In genomic region chr15:66714543-66714981, GRCh38 we compare ENCODE assay signal across 13 cellular contexts. TPM values are rescaled to one million over a fixed set of nuclear protein-coding genes. Genes with fewer than 3 reads are reported as not detected.
DNase-seq lines count a peak whose midpoint lies in the region; TF ChIP-seq lines count a peak whose summit lies in the region.
"Had no signal": no experiment of that assay in that cellular context is flagged by ENCODE, and none has a peak within 500 bp of the region (broad histone marks: within the 10 kb centered on the region; RNA-seq: fewer than 3 reads in every experiment).

No MANE protein-coding gene starts in this region.

- H3K79me2 ChIP-seq in GM23248 (ENCODE audit: insufficient read depth), result peaks cover 98% of the 10 kb centered on the region

- intact Hi-C loops in ascending aorta (cut with DNase I), result no loop called here

- 7 to 14% methylated on average over 6 of the region's 6 CpGs for WGBS in GM23248 (ENCODE audit: low coverage in 1 of 2, low lambda C conversion rate in 2 of 2, missing lambda C conversion rate in 2 of 2), 2 experiments

- in situ Hi-C loops in GM23248 (cut with MboI), result loop anchor here (10.0 kb wide), 1 partner anchor 130 kb away; no protein-coding TSS in a partner anchor

- peak overlapping the region; percentile 56 for H3K27ac ChIP-seq in GM23248
- peak overlapping the region; percentile 61 to 96 for H3K27ac ChIP-seq in ascending aorta
- H3K27ac ChIP-seq: foreskin keratinocyte had no signal

- peak overlapping the region; percentile 43; the same call in 1 of the 2 replicates for H3K9ac ChIP-seq in GM23248

- H2AFZ ChIP-seq in GM23248, result peak overlapping the region; percentile 57

- no peaks in the 10 kb centered on the region for H4K20me1 ChIP-seq in GM23248 (ENCODE audit: insufficient read depth)

- H3K4me2 ChIP-seq in GM23248 (ENCODE audit: unreplicated experiment), result peak overlapping the region; percentile 49

- H3K36me3 ChIP-seq in GM23248 (ENCODE audit: low read depth) (peaks cover 5% of the 10 kb centered on the region; the same call in 1 of the 2 replicates), ascending aorta (peaks cover 10 to 34% of the 10 kb centered on the region in 2 donors)

- DNase-seq in A172 (ENCODE audit: low spot score) (peak; percentile 25), GM23248 (peak; percentile 82), ascending aorta (ENCODE audit: low spot score in 2 of 2) (no peak), mucosa of gallbladder (ENCODE audit: low spot score) (peak; percentile 40), middle frontal gyrus (ENCODE audit: extremely low spot score, low spot score) (no peak), SHP77 treated with DMSO at 0.1 percent for 48 hours (lab: John Stamatoyannopoulos, UW) (no peak)
- DNase-seq in activated CD4-positive, alpha-beta T cell treated with anti-CD3 and anti-CD28 coated beads for 48 hours, result no peak
- no peak for DNase-seq in central memory CD4-positive, alpha-beta T cell
- DNase-seq: activated CD4-positive, alpha-beta memory T cell treated with anti-CD3 and anti-CD28 coated beads for 36 hours; NCI-H1694 treated with DMSO at 0.1 percent for 48 hours; stimulated activated CD4-positive, alpha-beta T cell treated with anti-CD3 and anti-CD28 coated beads, Interleukin-1b, Interleukin-23, amount 100 ng/mL, for 48 hours had no signal

- H3K4me1 ChIP-seq in GM23248 (ENCODE audit: insufficient read depth) (peaks cover 28% of the 10 kb centered on the region), ascending aorta (peaks cover 15 to 42% of the 10 kb centered on the region in 2 donors)
- H3K4me1 ChIP-seq: foreskin keratinocyte had no signal

- H3K9me3 ChIP-seq in GM23248 (ENCODE audit: low read depth) (no peaks in the 10 kb centered on the region), ascending aorta (no peaks in the 10 kb centered on the region)
- H3K9me3 ChIP-seq: SJSA1 had no signal

- H3K4me3 ChIP-seq in GM23248 (peak overlapping the region; percentile 28; the same call in 1 of the 2 replicates), ascending aorta (no peak overlapping the region)
- H3K4me3 ChIP-seq: SJSA1 had no signal

- no peaks in the 10 kb centered on the region for H3K27me3 ChIP-seq in GM23248 (replicated peaks; ENCODE audit: insufficient read depth)
- H3K27me3 ChIP-seq in ascending aorta, result no peaks in the 10 kb centered on the region
- H3K27me3 ChIP-seq: SJSA1 had no signal

- TF ChIP-seq CTCF in ascending aorta (IDR thresholded peaks at IDR 0.05), result no peak

- H3K9me2 ChIP-seq in GM23248 (ENCODE audit: insufficient read depth), result no peaks in the 10 kb centered on the region

- H3F3A ChIP-seq in GM23248 (ENCODE audit: insufficient read depth), result peaks cover 55% of the 10 kb centered on the region

RNA-seq across cellular contexts. Expression of gene SMAD6, which starts 12.5 kb away (rescaled TPM):
- 20.8 and 37.9 TPM in 2 replicates for total RNA-seq in A172 (2014; rRNA removed; shearing (Covaris generic))
- 24.0 and 32.9 TPM in 2 replicates for total RNA-seq in GM23248 (2014; rRNA removed; shearing (Covaris generic))
- 3.5 and 3.6 TPM in 2 replicates for polyA plus RNA-seq in GM23248 (2016; fragmentation: Nextera tagmentation; extraction: Ambion mirVana)
- total RNA-seq in ascending aorta (140 TPM), mucosa of gallbladder (50.5 TPM)
- total RNA-seq: foreskin keratinocyte had no signal

Comparison
In these comparisons a context has a peak if more than half of its experiments do, and no peak if none do; other contexts are left out.
1. DNase-seq: peak in A172 (single experiment), GM23248 (single experiment) and mucosa of gallbladder (single experiment); none in ascending aorta (0 of 2), middle frontal gyrus (single experiment), SHP77 treated with DMSO at 0.1 percent for 48 hours (single experiment), activated CD4-positive, alpha-beta T cell treated with anti-CD3 and anti-CD28 coated beads for 48 hours (single experiment) and central memory CD4-positive, alpha-beta T cell (single experiment).